Comparison of ENCODE assay signal across 8 cellular contexts in the genomic region with DNA sequence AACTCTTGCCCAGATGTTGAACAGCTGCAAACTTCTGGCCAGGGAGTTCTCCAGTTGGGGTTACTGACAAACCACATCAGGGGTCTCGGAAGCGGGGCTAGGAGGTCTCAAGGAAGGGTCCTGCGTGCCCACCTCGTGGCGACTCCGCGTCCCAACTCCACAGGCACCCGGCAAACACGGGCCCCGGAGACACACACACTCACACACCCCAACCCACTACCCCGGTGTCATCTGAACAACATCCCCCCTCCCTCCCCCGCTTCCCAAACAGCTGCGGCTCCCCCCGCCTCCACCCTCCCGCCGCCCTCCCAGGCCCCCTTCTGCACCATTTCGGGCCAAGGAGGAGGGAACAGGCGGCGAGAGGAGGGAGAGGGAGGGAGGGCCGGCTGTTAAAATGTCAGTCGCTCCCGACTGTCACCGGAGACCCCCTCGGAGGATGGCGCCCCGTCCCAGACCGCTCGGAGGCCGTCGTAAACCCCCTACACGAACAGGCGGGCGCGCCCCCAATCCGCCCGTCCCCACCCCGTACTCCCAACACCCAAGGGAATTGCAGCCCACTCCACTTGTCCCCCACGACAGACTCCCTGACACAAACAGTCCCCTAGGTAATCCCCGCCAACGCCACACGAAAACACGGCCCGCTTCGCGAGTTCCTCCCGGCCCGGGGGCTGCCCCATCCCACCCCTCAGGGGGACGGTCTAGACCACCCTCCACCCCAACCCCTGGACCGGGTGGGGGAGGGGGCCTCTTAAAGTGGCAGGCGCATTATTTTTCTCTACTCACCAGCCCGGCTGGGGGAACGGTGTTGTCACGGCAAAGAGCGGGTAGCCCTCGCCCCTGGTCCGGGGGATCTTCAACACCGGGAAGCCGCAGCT. TPM values are rescaled to one million over a fixed set of nuclear protein-coding genes. Genes with fewer than 3 reads are reported as not detected.
A peak's percentile ranks its signal among the peaks of the same experiment; 100 is the strongest.
DNase-seq lines count a peak whose midpoint lies in the region; ATAC-seq, FAIRE-seq and TF ChIP-seq lines count a peak whose summit lies in the region.

No MANE protein-coding gene starts in this region.

- BruUV-seq in IMR-90 (replicated peaks; lab: Mats Ljungman, UMichigan) = no TSS peak
- BruUV-seq in endothelial cell of umbilical vein (replicated peaks; lab: Mats Ljungman, UMichigan) = TSS peak; percentile 29

- H3K27ac ChIP-seq in IMR-90 (ENCODE audit: insufficient read depth, low read length) (peak overlapping the region; percentile 96), endothelial cell of umbilical vein (ENCODE audit: insufficient read depth, low read depth, low read length) (peak overlapping the region; percentile 94), tibial nerve (peak overlapping the region; percentile 98 to 100 (median 99))

- peak overlapping the region; percentile 79; the same call in 1 of the 2 replicates for H3K23ac ChIP-seq in IMR-90 (ENCODE audit: low read depth, low read length)

- H3K4me2 ChIP-seq in IMR-90 (ENCODE audit: low read depth, low read length) = peak overlapping the region; percentile 89
- peak overlapping the region; percentile 21 for H3K4me2 ChIP-seq in endothelial cell of umbilical vein (ENCODE audit: insufficient read depth, low read length)

- H3K79me1 ChIP-seq in IMR-90 (ENCODE audit: low read depth in 1 of 2, low read length in 2 of 2) = peaks cover 11 to 69% of the 10 kb centered on the region in 2 experiments; a peak in 3 of 4 replicates

- H3K36me3 ChIP-seq in IMR-90 (ENCODE audit: control insufficient read depth, insufficient read depth, low read length) = peaks cover under 1% of the 10 kb centered on the region; the same call in 1 of the 2 replicates
- no peaks in the 10 kb centered on the region for H3K36me3 ChIP-seq in endothelial cell of umbilical vein (ENCODE audit: control insufficient read depth in 2 of 2, extremely low read depth in 1 of 2, insufficient read depth in 2 of 2, low read length in 2 of 2)
- peaks cover 5% of the 10 kb centered on the region for H3K36me3 ChIP-seq in mucosa of stomach (ENCODE audit: control insufficient read depth, insufficient read depth, low read length)
- H3K36me3 ChIP-seq in tibial nerve = no peaks in the 10 kb centered on the region

- H2AFZ ChIP-seq in IMR-90 (replicated peaks; ENCODE audit: low read length, poor library complexity) = peak overlapping the region; percentile 79
- H2AFZ ChIP-seq in endothelial cell of umbilical vein (ENCODE audit: low read depth, low read length) = no peak overlapping the region

- peak overlapping the region; percentile 75; the same call in 1 of the 2 replicates for H2BK120ac ChIP-seq in IMR-90 (ENCODE audit: low read depth, low read length)

- H4K20me1 ChIP-seq in IMR-90 (ENCODE audit: insufficient read depth, low read length) (peaks cover 55% of the 10 kb centered on the region), endothelial cell of umbilical vein (replicated peaks; ENCODE audit: control insufficient read depth, extremely low read depth, insufficient read depth, low read length) (no peaks in the 10 kb centered on the region)

- peak overlapping the region; percentile 95 for H3K9ac ChIP-seq in IMR-90 (ENCODE audit: low read depth, low read length)
- H3K9ac ChIP-seq in endothelial cell of umbilical vein (replicated peaks; ENCODE audit: extremely low read depth, insufficient read depth, low read length) = peak overlapping the region; percentile 93
- H3K9ac ChIP-seq in mucosa of stomach (ENCODE audit: low read length) = peak overlapping the region; percentile 100

- TF ChIP-seq RAD21 in IMR-90 (IDR thresholded peaks at IDR 0.05; ENCODE audit: low read length) = no peak

- CTCF ChIA-PET in IMR-90 (lab: Yijun Ruan, JAX) (interaction anchor here (0.9 to 1.8 kb wide), 3 partner anchors 9 to 42 kb away, joined by 3 to 6 read pairs (median 3); no protein-coding TSS in a partner anchor), endothelial cell of umbilical vein (lab: Charles Lee) (interaction anchor here (1.1 to 6.1 kb wide), 11 partner anchors 9 to 114 kb away, joined by 3 to 149 read pairs (median 5); no protein-coding TSS in a partner anchor)

- peak overlapping the region; percentile 85 for H3K14ac ChIP-seq in IMR-90 (replicated peaks; ENCODE audit: low read depth, low read length)

- H4K8ac ChIP-seq in IMR-90 (ENCODE audit: low read depth in 2 of 2, low read length in 2 of 2) = peak overlapping the region in 1 of 2 experiments; percentile 41; a peak in 1 of 4 replicates

- peaks cover 43% of the 10 kb centered on the region for H3K9me1 ChIP-seq in IMR-90 (ENCODE audit: insufficient read depth, low read length)
- no peaks in the 10 kb centered on the region for H3K9me1 ChIP-seq in endothelial cell of umbilical vein (replicated peaks; ENCODE audit: control insufficient read depth, extremely low read depth, insufficient read depth, low read length)

- H4K5ac ChIP-seq in IMR-90 (ENCODE audit: low read depth, low read length) = peak overlapping the region; percentile 68; the same call in 1 of the 2 replicates

- 0 out of 2 replicates have a peak, but pooled peaks have one; percentile 0 for ATAC-seq in IMR-90 (ENCODE audit: low read depth)

- dilution Hi-C loops in IMR-90 (cut with HindIII; ENCODE audit: low sequenced_read_pairs, unreplicated experiment) = no loop called here
- dilution Hi-C loops in endothelial cell of umbilical vein (cut with MboI; ENCODE audit: extremely low pct_ligation_motif_present, low sequenced_read_pairs) = no loop called here

- H3K4me1 ChIP-seq in IMR-90 (ENCODE audit: control insufficient read depth, insufficient read depth, low read length) (peaks cover 52% of the 10 kb centered on the region), endothelial cell of umbilical vein (ENCODE audit: control insufficient read depth, extremely low read depth, insufficient read depth, low read length) (peaks cover 64% of the 10 kb centered on the region), mucosa of stomach (ENCODE audit: control insufficient read depth, insufficient read depth, low read length) (peaks cover 79% of the 10 kb centered on the region), tibial nerve (peaks cover 0 to 78% (median 66%) of the 10 kb centered on the region in 4 donors)

- no peak for TF ChIP-seq POLR2A in IMR-90 (IDR thresholded peaks at IDR 0.05; ENCODE audit: low read depth, low read length)
- no peak for TF ChIP-seq POLR2A in endothelial cell of umbilical vein (IDR thresholded peaks at IDR 0.05; ENCODE audit: low read depth, low read length)
- no peak for TF ChIP-seq POLR2A in tibial nerve (IDR thresholded peaks at IDR 0.05)

- H2BK15ac ChIP-seq in IMR-90 (ENCODE audit: low read depth, low read length) = peak overlapping the region; percentile 4; the same call in 1 of the 3 replicates

- TF ChIP-seq CTCF in GM12875 (IDR thresholded peaks at IDR 0.05; ENCODE audit: borderline replicate concordance, insufficient read depth, low read depth, low read length) (no peak), IMR-90 (conservative IDR thresholded peaks at IDR 0.05; ENCODE audit: low read depth, low read length) (no peak), endothelial cell of umbilical vein (IDR thresholded peaks at IDR 0.05; ENCODE audit: extremely low read depth in 1 of 2, insufficient read depth in 1 of 2, low read depth in 1 of 2, low read length in 2 of 2) (no peak), tibial nerve (IDR thresholded peaks at IDR 0.05) (peak in 1 of 5 experiments; percentile 9)

- H2AK9ac ChIP-seq in IMR-90 (replicated peaks; ENCODE audit: low read depth, low read length, poor library complexity) = peak overlapping the region; percentile 94

- H3K79me2 ChIP-seq in endothelial cell of umbilical vein (ENCODE audit: control insufficient read depth, insufficient read depth, low read length) = peaks cover 55% of the 10 kb centered on the region

- H3K4me3 ChIP-seq in GM12875 (ENCODE audit: low read depth, low read length) (peak overlapping the region; percentile 70), IMR-90 (ENCODE audit: insufficient read depth, low read depth, low read length) (peak overlapping the region; percentile 92), endothelial cell of umbilical vein (replicated peaks in 1 of 3; ENCODE audit: insufficient read depth in 1 of 3, low read depth in 1 of 3, low read length in 3 of 3) (peak overlapping the region; percentile 84 to 95 (median 88)), mucosa of stomach (ENCODE audit: low read length) (peak overlapping the region; percentile 90), tibial nerve (peak overlapping the region; percentile 86 to 99 (median 92))

- in situ Hi-C loops in IMR-90 (cut with MboI; ENCODE audit: low sequenced_read_pairs) = no loop called here

- intact Hi-C loops in IMR-90 (cut with micrococcal nuclease) (loop anchor here (1.0 to 10.0 kb wide), 3 partner anchors 25 to 225 kb away; partner anchors contain the start of genes ISG20L2 and METTL25B), endothelial cell of umbilical vein (cut with micrococcal nuclease) (loop anchor here (1.0 to 10.0 kb wide), 6 partner anchors 20 to 395 kb away; partner anchors contain the start of genes NAXE and PEAR1)

- H2BK20ac ChIP-seq in IMR-90 (ENCODE audit: low read depth, low read length) = no peak overlapping the region

- H4K91ac ChIP-seq in IMR-90 (ENCODE audit: insufficient read depth, low read depth, low read length) = peak overlapping the region; percentile 71; the same call in 1 of the 2 replicates

- H3K4ac ChIP-seq in IMR-90 (ENCODE audit: low read depth, low read length) = peak overlapping the region; percentile 83

- POLR2A ChIA-PET in IMR-90 (lab: Charles Lee; ENCODE audit: unreplicated experiment) (interaction anchor here (0.5 to 0.6 kb wide), 5 partner anchors 20 to 318 kb away, joined by 3 to 11 read pairs (median 8); no protein-coding TSS in a partner anchor), endothelial cell of umbilical vein (lab: Charles Lee) (interaction anchor here (0.9 to 1.7 kb wide), 3 partner anchors 9 to 19 kb away, joined by 3 to 16 read pairs (median 9); no protein-coding TSS in a partner anchor)

- 0% methylated on average over 6 of the region's 58 CpGs; no CpG with 5 or more reads in 1 of the 2 experiments for WGBS in IMR-90 (ENCODE audit: extremely low coverage in 2 of 2, insufficient read length in 1 of 2), 2 experiments
- WGBS in tibial nerve, 2 donors = 0% methylated on average over 20 to 53 of the region's 58 CpGs

- FAIRE-seq in endothelial cell of umbilical vein (lab: Jason Lieb, UNC) = no peak

- H3K9me3 ChIP-seq in IMR-90 (ENCODE audit: control insufficient read depth, insufficient read depth, low read length) (no peaks in the 10 kb centered on the region), endothelial cell of umbilical vein (replicated peaks; ENCODE audit: control insufficient read depth, insufficient read depth, low read length) (no peaks in the 10 kb centered on the region), mucosa of stomach (ENCODE audit: control insufficient read depth, low read length) (no peaks in the 10 kb centered on the region), tibial nerve (no peaks in the 10 kb centered on the region)

- peak overlapping the region; percentile 95 for H2AK5ac ChIP-seq in IMR-90 (ENCODE audit: low read depth, low read length)

- H3K56ac ChIP-seq in IMR-90 (ENCODE audit: extremely low read depth, insufficient read depth, low read length) = peak overlapping the region; percentile 66; the same call in 1 of the 2 replicates

- peak overlapping the region; percentile 94 for H2BK5ac ChIP-seq in IMR-90 (ENCODE audit: low read depth, low read length, poor library complexity, severe bottlenecking)

- H3K18ac ChIP-seq in IMR-90 (ENCODE audit: low read depth, low read length) = peak overlapping the region; percentile 58; the same call in 1 of the 2 replicates

- H3K27me3 ChIP-seq in IMR-90 (ENCODE audit: control insufficient read depth, insufficient read depth, low read length) = no peaks in the 10 kb centered on the region
- H3K27me3 ChIP-seq in endothelial cell of umbilical vein (ENCODE audit: control insufficient read depth in 2 of 2, insufficient read depth in 2 of 2, low read length in 2 of 2) = no peaks in the 10 kb centered on the region
- no peaks in the 10 kb centered on the region for H3K27me3 ChIP-seq in mucosa of stomach (ENCODE audit: control insufficient read depth, insufficient read depth, low read length)
- no peaks in the 10 kb centered on the region for H3K27me3 ChIP-seq in tibial nerve

- DNase-seq in IMR-90 = peak; percentile 46
- DNase-seq in activated CD4-positive, alpha-beta T cell treated with anti-CD3 and anti-CD28 coated beads, Interleukin-2, amount 50 U/mL, for 4 hours = peak; percentile 25 to 37
- DNase-seq in endothelial cell of umbilical vein (ENCODE audit: low read depth, low spot score) = peak; percentile 48
- peak in 1 of 2 donors; percentile 57 for DNase-seq in tibial nerve (ENCODE audit: low spot score in 2 of 2)
- DNase-seq in NCI-H774 (lab: John Stamatoyannopoulos, UW) = no peak
- DNase-seq in NCI-H226 = no peak

- TF ChIP-seq EP300 in tibial nerve (IDR thresholded peaks at IDR 0.05) = peak in 1 of 2 donors; percentile 25

RNA-seq across cellular contexts. Expression of gene MEF2D, which starts 0.6 kb away (rescaled TPM):
- total RNA-seq in IMR-90 (2012; rRNA removed) = 2.9 and 3.6 TPM in 2 replicates
- polyA plus RNA-seq in IMR-90 (2012; rRNA removed) = 20.0 and 25.0 TPM in 2 replicates
- polyA plus RNA-seq in IMR-90 (2012; cell fraction: cytosol; rRNA removed) = 10.9 and 27.6 TPM in 2 replicates
- polyA plus RNA-seq in IMR-90 (2012; cell fraction: nucleus; rRNA removed; ENCODE audit: low replicate concordance) = 80.1 and 88.5 TPM in 2 replicates
- total RNA-seq in endothelial cell of umbilical vein = 52.2 and 57.3 TPM in 2 replicates
- 45.4 and 55.6 TPM in 2 replicates for polyA plus RNA-seq in endothelial cell of umbilical vein
- 22.7 and 25.9 TPM in 2 replicates for polyA plus RNA-seq in endothelial cell of umbilical vein (2011; cell fraction: cytosol; rRNA removed)
- 46.5 and 51.0 TPM in 2 replicates for polyA plus RNA-seq in endothelial cell of umbilical vein (2011; cell fraction: nucleus; rRNA removed)
- polyA plus RNA-seq in endothelial cell of umbilical vein (2012) = 22.7 and 25.8 TPM in 2 replicates
- 21.9 and 28.3 TPM in 2 replicates for polyA minus RNA-seq in endothelial cell of umbilical vein
- 18.9 TPM for polyA minus RNA-seq in endothelial cell of umbilical vein (2011; cell fraction: cytosol; rRNA and poly(A)+ RNA removed)
- 22.6 and 32.7 TPM in 2 replicates for polyA minus RNA-seq in endothelial cell of umbilical vein (2011; cell fraction: nucleus; rRNA and poly(A)+ RNA removed)
- total RNA-seq in tibial nerve = 10 to 100 TPM; 67.5 to 84.9 (median 70.8) TPM

Comparison
In these comparisons a context has a peak if more than half of its experiments do, and no peak if none do; other contexts are left out.
1. DNase-seq: peak in IMR-90 (single experiment), activated CD4-positive, alpha-beta T cell treated with anti-CD3 and anti-CD28 coated beads, Interleukin-2, amount 50 U/mL, for 4 hours (2 of 2) and endothelial cell of umbilical vein (single experiment); none in NCI-H774 (single experiment) and NCI-H226 (single experiment).
2. RNA of gene MEF2D, which starts 0.6 kb away (total RNA-seq): 67.5 to 84.9 TPM in tibial nerve and 52.2 to 57.3 TPM in endothelial cell of umbilical vein; 2.9 to 3.6 TPM in IMR-90; every median in the first group is over 10 times any median in the second.
3. Peak in every context shown above with its lines, with median percentiles within 50 percentile points of each other: H3K4me3 ChIP-seq, H3K27ac ChIP-seq and H3K9ac ChIP-seq.